ENCODE assay signal across 15 cellular contexts in genomic region chr4:40548256-40548655, GRCh38.
DNase-seq lines count a peak whose midpoint lies in the region; ATAC-seq, FAIRE-seq and TF ChIP-seq lines count a peak whose summit lies in the region.
"Had no signal": no experiment of that assay in that cellular context is flagged by ENCODE, and none has a peak within 500 bp of the region (broad histone marks: within the 10 kb centered on the region; RNA-seq: fewer than 3 reads in every experiment).

No MANE protein-coding gene starts in this region.

- no peak overlapping the region for H3K4me2 ChIP-seq in H9 (ENCODE audit: insufficient read depth, insufficient read length, low read length)

- H2BK5ac ChIP-seq in H9 (ENCODE audit: insufficient read length, low read length), result no peak overlapping the region

- no CpG with 5 or more reads among the region's 11 CpGs for WGBS in H9 (ENCODE audit: extremely low coverage, insufficient read length, low lambda C conversion rate)
- 26 to 47% (median 42%) methylated on average over 11 of the region's 11 CpGs for WGBS in adrenal gland, 4 donors
- WGBS in right lobe of liver (ENCODE audit: insufficient coverage, low coverage, low lambda C conversion rate, missing lambda C conversion rate), result 57% methylated on average over 11 of the region's 11 CpGs
- WGBS in testis, 2 donors, result 35 to 40% methylated on average over 11 of the region's 11 CpGs
- 81 to 84% (median 83%) methylated on average over 11 of the region's 11 CpGs for WGBS in small intestine, 3 donors

- no peak overlapping the region for H3K23ac ChIP-seq in H9 (ENCODE audit: insufficient read length, low read depth, low read length)

- H3K4me1 Mint-ChIP-seq in H9, result peaks cover 21 to 24% of the 10 kb centered on the region in 2 experiments

- peaks cover 16% of the 10 kb centered on the region; the same call in 1 of the 2 replicates for H3K79me2 ChIP-seq in H9 (ENCODE audit: insufficient read depth, low read length)

- H3K56ac ChIP-seq in H9 (ENCODE audit: insufficient read length, low read depth, low read length), result no peak overlapping the region

- H3K4me1 ChIP-seq in H9 (ENCODE audit: insufficient read depth, low read length), result peaks cover 3% of the 10 kb centered on the region; the same call in 1 of the 2 replicates
- peaks cover 41 to 64% of the 10 kb centered on the region in 2 donors for H3K4me1 ChIP-seq in adrenal gland (replicated peaks in 1 of 2)
- peaks cover 0 to 76% (median 25%) of the 10 kb centered on the region in 4 donors for H3K4me1 ChIP-seq in right lobe of liver
- peaks cover 12% of the 10 kb centered on the region for H3K4me1 ChIP-seq in testis
- peaks cover 0 to 2% of the 10 kb centered on the region in 2 donors for H3K4me1 ChIP-seq in small intestine (ENCODE audit: control insufficient read depth in 2 of 2, insufficient read depth in 1 of 2, low read depth in 1 of 2, low read length in 1 of 2)

- no peak overlapping the region for H4K5ac ChIP-seq in H9 (ENCODE audit: insufficient read length, low read depth, low read length)

- no peak for DNase-seq in H9
- DNase-seq in adrenal gland, result peak in 5 of 7 donors; percentile 48 to 69 (median 63)
- DNase-seq in right lobe of liver, result no peak
- DNase-seq in testis, result peak; percentile 31
- DNase-seq in small intestine, result no peak
- DNase-seq in DMS79 (lab: John Stamatoyannopoulos, UW), result no peak
- no peak for DNase-seq in HuH-7.5 (ENCODE audit: low spot score)
- DNase-seq: activated B cell treated with CpG ODN at 0.5 μM for 24 hours; activated T-cell treated with anti-CD3 and anti-CD28 coated beads for 4 hours; CD8-positive, alpha-beta memory T cell; mammary epithelial cell; NCI-H2171; stimulated activated CD4-positive, alpha-beta T cell treated with anti-CD3 and anti-CD28 coated beads, Interleukin-4, amount 100 ng/mL, for 24 hours had no signal

- no peak overlapping the region for H2BK20ac ChIP-seq in H9 (ENCODE audit: low read depth, low read length, poor library complexity, severe bottlenecking)

- H3K9ac ChIP-seq in H9 (ENCODE audit: extremely low read depth, insufficient read length, low read length), result no peak overlapping the region

- H3K9me3 Mint-ChIP-seq in H9, result no peaks in the 10 kb centered on the region
- H3K9me3 Mint-ChIP-seq: activated B cell treated with CpG ODN at 0.5 μM for 24 hours; CD8-positive, alpha-beta memory T cell; stimulated activated effector memory CD8-positive, alpha-beta T cell treated with anti-CD3 and anti-CD28 coated beads, Interleukin-12 subunit alpha, Interleukin-12 subunit beta, amount 100 ng/mL, for 72 hours had no signal

- intact Hi-C loops in adrenal gland (cut with DNase I), result no loop called here
- intact Hi-C loops in right lobe of liver (cut with DNase I), result no loop called here
- intact Hi-C loops in testis (cut with DNase I; ENCODE audit: low total_unique reads), result no loop called here

- no peak overlapping the region for H2AK5ac ChIP-seq in H9 (ENCODE audit: insufficient read length, low read length)

- H4K8ac ChIP-seq in H9 (replicated peaks; ENCODE audit: insufficient read length, low read depth, low read length), result no peak overlapping the region

- peak in 1 of 2 donors; percentile 40 for TF ChIP-seq POLR2A in adrenal gland (IDR thresholded peaks at IDR 0.05)
- TF ChIP-seq POLR2A in right lobe of liver (IDR thresholded peaks at IDR 0.05), result no peak
- no peak for TF ChIP-seq POLR2A in testis (IDR thresholded peaks at IDR 0.05)

- H2BK15ac ChIP-seq in H9 (ENCODE audit: low read depth, low read length), result no peak overlapping the region

- H3K4me3 ChIP-seq in adrenal gland (no peak overlapping the region), right lobe of liver (no peak overlapping the region), testis (no peak overlapping the region), small intestine (ENCODE audit: low read depth in 1 of 2, low read length in 2 of 2) (no peak overlapping the region)

- ATAC-seq in right lobe of liver, result peak in 1 of 4 donors; percentile 17
- ATAC-seq: HCT116; stimulated activated effector memory CD8-positive, alpha-beta T cell treated with anti-CD3 and anti-CD28 coated beads, Interleukin-12 subunit alpha, Interleukin-12 subunit beta, amount 100 ng/mL, for 72 hours had no signal

- no peak overlapping the region for H4K91ac ChIP-seq in H9 (ENCODE audit: insufficient read length, low read depth, low read length)

- peaks cover 2% of the 10 kb centered on the region for H4K20me1 ChIP-seq in H9 (ENCODE audit: control insufficient read depth, insufficient read depth, insufficient read length)

- no peak overlapping the region for H2BK12ac ChIP-seq in H9 (ENCODE audit: insufficient read length, low read depth, low read length)

- peaks cover 6% of the 10 kb centered on the region for H3K79me1 ChIP-seq in H9 (ENCODE audit: insufficient read depth, low read depth, low read length, poor library complexity, severe bottlenecking)

- H2AFZ ChIP-seq in H9 (ENCODE audit: low read length), result no peak overlapping the region

- H3K27ac ChIP-seq in H9 (ENCODE audit: insufficient read length, low read depth, low read length), result no peak overlapping the region
- H3K27ac ChIP-seq in adrenal gland, result peak overlapping the region; percentile 49 to 82 (median 77)
- H3K27ac ChIP-seq in right lobe of liver, result peak overlapping the region; percentile 24 to 88 (median 84)
- peak overlapping the region in 1 of 2 donors; percentile 25 for H3K27ac ChIP-seq in testis
- H3K27ac ChIP-seq in small intestine (ENCODE audit: low read depth in 1 of 2, low read length in 1 of 2), result no peak overlapping the region

- no peak overlapping the region for H3K4me3 Mint-ChIP-seq in H9
- H3K4me3 Mint-ChIP-seq: activated B cell treated with CpG ODN at 0.5 μM for 24 hours; CD8-positive, alpha-beta memory T cell; stimulated activated effector memory CD8-positive, alpha-beta T cell treated with anti-CD3 and anti-CD28 coated beads, Interleukin-12 subunit alpha, Interleukin-12 subunit beta, amount 100 ng/mL, for 72 hours had no signal

- H3K23me2 ChIP-seq in H9 (ENCODE audit: insufficient read length, low read depth, low read length, poor library complexity, severe bottlenecking), result no peaks in the 10 kb centered on the region

- H3K27me3 Mint-ChIP-seq in H9 (ENCODE audit: low read depth), result no peaks in the 10 kb centered on the region
- H3K27me3 Mint-ChIP-seq: activated B cell treated with CpG ODN at 0.5 μM for 24 hours had no signal

- H3K9me3 ChIP-seq in H9 (ENCODE audit: control insufficient read depth, low read depth, low read length), result no peaks in the 10 kb centered on the region
- no peaks in the 10 kb centered on the region for H3K9me3 ChIP-seq in adrenal gland (replicated peaks in 1 of 3)
- no peaks in the 10 kb centered on the region for H3K9me3 ChIP-seq in right lobe of liver
- no peaks in the 10 kb centered on the region for H3K9me3 ChIP-seq in testis
- no peaks in the 10 kb centered on the region for H3K9me3 ChIP-seq in small intestine (ENCODE audit: control insufficient read depth, low read depth)

- no peak overlapping the region for H3K18ac ChIP-seq in H9 (ENCODE audit: insufficient read length, low read depth, low read length)

- H3K36me3 ChIP-seq in adrenal gland (replicated peaks in 1 of 2) (no peaks in the 10 kb centered on the region), right lobe of liver (peaks cover 0 to 8% (median 0%) of the 10 kb centered on the region in 4 donors), testis (ENCODE audit: low read depth, missing control alignments) (no peaks in the 10 kb centered on the region), small intestine (ENCODE audit: control insufficient read depth in 2 of 2, insufficient read depth in 2 of 2, low read length in 2 of 2) (no peaks in the 10 kb centered on the region)

- no peak overlapping the region for H3K4ac ChIP-seq in H9 (ENCODE audit: low read depth, low read length)

- H3K27me3 ChIP-seq in H9 (ENCODE audit: insufficient read depth, low read length), result no peaks in the 10 kb centered on the region
- H3K27me3 ChIP-seq in adrenal gland, result no peaks in the 10 kb centered on the region
- H3K27me3 ChIP-seq in right lobe of liver, result no peaks in the 10 kb centered on the region
- H3K27me3 ChIP-seq in testis, result no peaks in the 10 kb centered on the region
- H3K27me3 ChIP-seq in small intestine (ENCODE audit: control insufficient read depth in 2 of 2, insufficient read depth in 2 of 2, low read length in 2 of 2), result no peaks in the 10 kb centered on the region

- TF ChIP-seq CTCF in H9 (conservative IDR thresholded peaks at IDR 0.05), result no peak
- TF ChIP-seq CTCF in adrenal gland (IDR thresholded peaks at IDR 0.05), result no peak
- TF ChIP-seq CTCF in right lobe of liver (IDR thresholded peaks at IDR 0.05), result no peak
- no peak for TF ChIP-seq CTCF in testis (IDR thresholded peaks at IDR 0.05)

- H2BK120ac ChIP-seq in H9 (ENCODE audit: low read depth, low read length, poor library complexity, severe bottlenecking), result no peak overlapping the region

- H3K36me3 Mint-ChIP-seq in H9 (ENCODE audit: insufficient read depth in 1 of 3, low read depth in 3 of 3), result peaks cover 11 to 34% (median 17%) of the 10 kb centered on the region in 3 experiments; a peak in 5 of 7 replicates
- H3K36me3 Mint-ChIP-seq: CD8-positive, alpha-beta memory T cell; stimulated activated effector memory CD8-positive, alpha-beta T cell treated with anti-CD3 and anti-CD28 coated beads, Interleukin-12 subunit alpha, Interleukin-12 subunit beta, amount 100 ng/mL, for 72 hours had no signal

- H3K14ac ChIP-seq in H9 (ENCODE audit: insufficient read depth, low read length), result no peak overlapping the region

- peak overlapping the region in 2 of 3 experiments; percentile 10 to 74; a peak in 6 of 7 replicates for H3K27ac Mint-ChIP-seq in H9
- H3K27ac Mint-ChIP-seq: activated B cell treated with CpG ODN at 0.5 μM for 24 hours; stimulated activated effector memory CD8-positive, alpha-beta T cell treated with anti-CD3 and anti-CD28 coated beads, Interleukin-12 subunit alpha, Interleukin-12 subunit beta, amount 100 ng/mL, for 72 hours had no signal

- FAIRE-seq in small intestine (lab: Jason Lieb, UNC), result no peak

- H3T11ph ChIP-seq in H9 (ENCODE audit: low read length), result no peak overlapping the region

Comparison
In these comparisons a context has a peak if more than half of its experiments do, and no peak if none do; other contexts are left out.
1. DNase-seq: peak in adrenal gland (5 of 7) and testis (single experiment); none in H9 (single experiment), right lobe of liver (0 of 3), small intestine (single experiment), DMS79 (single experiment) and HuH-7.5 (single experiment).
2. H3K27ac ChIP-seq: peak in adrenal gland (5 of 5) and right lobe of liver (3 of 3); none in H9 (single experiment) and small intestine (0 of 2).